ENCODE assay signal across 1 cellular context in the genomic region with DNA sequence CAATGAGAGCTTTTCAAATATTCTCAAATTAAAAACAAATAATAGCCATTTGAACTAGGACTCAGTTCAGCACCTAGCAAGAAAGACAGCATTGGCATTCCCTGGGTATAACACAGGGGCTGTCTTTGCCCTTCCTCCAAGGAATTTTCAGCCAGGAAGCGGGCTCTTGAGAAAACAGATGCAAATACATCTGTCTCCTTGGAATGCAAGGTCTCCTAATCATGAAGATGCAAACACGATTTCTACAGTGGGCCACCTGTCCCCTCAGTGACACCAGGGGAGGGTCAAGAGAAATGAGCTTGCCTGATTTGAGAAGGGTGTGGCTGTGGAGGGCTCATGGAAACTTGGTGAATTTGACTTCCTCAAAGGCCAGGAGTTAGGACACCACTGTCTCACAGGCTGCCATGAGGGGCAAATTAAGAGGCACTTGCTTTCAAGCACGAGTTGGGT.
TF ChIP-seq lines count a peak whose summit lies in the region.

No MANE protein-coding gene starts in this region.

TF ChIP-seq in A549, 52 proteins besides CTCF, POLR2A, EP300 and RAD21 (continued from another document):
- TF ChIP-seq, protein P1, sequence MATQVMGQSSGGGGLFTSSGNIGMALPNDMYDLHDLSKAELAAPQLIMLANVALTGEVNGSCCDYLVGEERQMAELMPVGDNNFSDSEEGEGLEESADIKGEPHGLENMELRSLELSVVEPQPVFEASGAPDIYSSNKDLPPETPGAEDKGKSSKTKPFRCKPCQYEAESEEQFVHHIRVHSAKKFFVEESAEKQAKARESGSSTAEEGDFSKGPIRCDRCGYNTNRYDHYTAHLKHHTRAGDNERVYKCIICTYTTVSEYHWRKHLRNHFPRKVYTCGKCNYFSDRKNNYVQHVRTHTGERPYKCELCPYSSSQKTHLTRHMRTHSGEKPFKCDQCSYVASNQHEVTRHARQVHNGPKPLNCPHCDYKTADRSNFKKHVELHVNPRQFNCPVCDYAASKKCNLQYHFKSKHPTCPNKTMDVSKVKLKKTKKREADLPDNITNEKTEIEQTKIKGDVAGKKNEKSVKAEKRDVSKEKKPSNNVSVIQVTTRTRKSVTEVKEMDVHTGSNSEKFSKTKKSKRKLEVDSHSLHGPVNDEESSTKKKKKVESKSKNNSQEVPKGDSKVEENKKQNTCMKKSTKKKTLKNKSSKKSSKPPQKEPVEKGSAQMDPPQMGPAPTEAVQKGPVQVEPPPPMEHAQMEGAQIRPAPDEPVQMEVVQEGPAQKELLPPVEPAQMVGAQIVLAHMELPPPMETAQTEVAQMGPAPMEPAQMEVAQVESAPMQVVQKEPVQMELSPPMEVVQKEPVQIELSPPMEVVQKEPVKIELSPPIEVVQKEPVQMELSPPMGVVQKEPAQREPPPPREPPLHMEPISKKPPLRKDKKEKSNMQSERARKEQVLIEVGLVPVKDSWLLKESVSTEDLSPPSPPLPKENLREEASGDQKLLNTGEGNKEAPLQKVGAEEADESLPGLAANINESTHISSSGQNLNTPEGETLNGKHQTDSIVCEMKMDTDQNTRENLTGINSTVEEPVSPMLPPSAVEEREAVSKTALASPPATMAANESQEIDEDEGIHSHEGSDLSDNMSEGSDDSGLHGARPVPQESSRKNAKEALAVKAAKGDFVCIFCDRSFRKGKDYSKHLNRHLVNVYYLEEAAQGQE (IDR thresholded peaks at IDR 0.05) = peak; percentile 59; the same call in 1 of the 2 replicates
- TF ChIP-seq, protein P2, sequence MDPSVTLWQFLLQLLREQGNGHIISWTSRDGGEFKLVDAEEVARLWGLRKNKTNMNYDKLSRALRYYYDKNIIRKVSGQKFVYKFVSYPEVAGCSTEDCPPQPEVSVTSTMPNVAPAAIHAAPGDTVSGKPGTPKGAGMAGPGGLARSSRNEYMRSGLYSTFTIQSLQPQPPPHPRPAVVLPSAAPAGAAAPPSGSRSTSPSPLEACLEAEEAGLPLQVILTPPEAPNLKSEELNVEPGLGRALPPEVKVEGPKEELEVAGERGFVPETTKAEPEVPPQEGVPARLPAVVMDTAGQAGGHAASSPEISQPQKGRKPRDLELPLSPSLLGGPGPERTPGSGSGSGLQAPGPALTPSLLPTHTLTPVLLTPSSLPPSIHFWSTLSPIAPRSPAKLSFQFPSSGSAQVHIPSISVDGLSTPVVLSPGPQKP (IDR thresholded peaks at IDR 0.05; ENCODE audit: low read depth, low read length) = no peak
- no peak for TF ChIP-seq RARB (CRISPR knock-in tag; IDR thresholded peaks at IDR 0.05)
